Comparison of ENCODE assay signal across 1 cellular context in genomic region chr17:40056379-40057005, GRCh38.
TF ChIP-seq lines count a peak whose summit lies in the region.

No MANE protein-coding gene starts in this region.

TF ChIP-seq in GM23338, 12 proteins besides CTCF, POLR2A, EP300 and RAD21 (continued from another document):
- TF ChIP-seq ZNF462 (CRISPR knock-in tag; IDR thresholded peaks at IDR 0.05) (no peak), JUNB (IDR thresholded peaks at IDR 0.05; ENCODE audit: unreplicated experiment) (no peak), NANOG (IDR thresholded peaks at IDR 0.05; ENCODE audit: borderline replicate concordance) (no peak), POLR2AphosphoS5 (IDR thresholded peaks at IDR 0.05; ENCODE audit: low read depth) (no peak), ZNF331 (CRISPR knock-in tag; IDR thresholded peaks at IDR 0.05; ENCODE audit: low read depth) (no peak)
